Comparison of ENCODE assay signal across 9 cellular contexts in the genomic region with DNA sequence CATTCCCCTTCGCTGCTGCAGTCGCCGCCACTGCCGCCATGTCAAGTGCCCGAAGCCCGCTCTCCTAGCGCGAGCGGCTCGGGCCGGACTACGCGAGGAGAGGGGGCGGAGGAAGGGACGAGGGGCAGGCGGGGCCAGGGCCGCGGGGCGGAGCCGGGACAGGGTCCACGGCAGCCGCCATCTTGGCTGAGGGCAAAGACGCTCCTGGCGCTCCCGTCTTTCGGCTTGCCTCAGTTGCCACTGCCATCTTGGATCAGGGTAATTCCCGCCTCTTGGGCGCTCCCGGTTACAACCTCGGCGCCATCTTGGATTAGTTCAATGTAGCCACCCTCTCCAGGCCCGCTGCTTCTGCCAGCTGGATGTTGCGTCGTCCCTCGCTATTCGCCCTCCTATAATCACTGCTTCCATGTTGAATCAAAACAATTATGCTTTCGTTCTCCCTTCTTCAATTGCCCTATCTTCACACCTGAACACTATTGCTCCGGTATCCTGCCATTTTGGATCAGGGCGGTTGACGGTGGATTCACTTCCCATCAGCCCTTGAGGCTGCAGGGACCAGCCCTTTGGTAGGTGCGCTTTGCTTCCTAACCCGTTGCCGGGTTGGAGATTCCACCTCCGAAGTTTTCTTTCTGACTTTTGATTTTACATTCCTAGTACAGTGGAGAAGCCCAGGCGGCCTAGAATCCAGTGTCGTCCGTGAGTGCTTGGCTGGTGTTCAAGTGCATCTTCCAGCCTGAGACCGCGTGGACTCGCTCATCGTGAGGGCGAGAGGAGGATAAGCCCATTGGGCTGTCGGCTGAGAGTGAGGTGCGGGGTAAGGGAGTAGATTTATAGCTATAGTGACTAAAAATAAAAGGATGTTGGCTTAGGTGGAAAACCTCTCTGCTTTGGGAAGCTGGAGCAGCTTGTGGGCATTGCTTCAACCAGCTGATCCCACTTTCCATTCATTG.
DNase-seq lines count a peak whose midpoint lies in the region; ATAC-seq, FAIRE-seq and TF ChIP-seq lines count a peak whose summit lies in the region.
"Had no signal": no experiment of that assay in that cellular context is flagged by ENCODE, and none has a peak within 500 bp of the region (broad histone marks: within the 10 kb centered on the region; RNA-seq: fewer than 3 reads in every experiment).

A gene with protein sequence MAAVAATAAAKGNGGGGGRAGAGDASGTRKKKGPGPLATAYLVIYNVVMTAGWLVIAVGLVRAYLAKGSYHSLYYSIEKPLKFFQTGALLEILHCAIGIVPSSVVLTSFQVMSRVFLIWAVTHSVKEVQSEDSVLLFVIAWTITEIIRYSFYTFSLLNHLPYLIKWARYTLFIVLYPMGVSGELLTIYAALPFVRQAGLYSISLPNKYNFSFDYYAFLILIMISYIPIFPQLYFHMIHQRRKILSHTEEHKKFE (minus strand): TSS at position 66 of the 950 bp plus-strand sequence. CDS start 26 bp downstream, at position 40.

- H3K36me3 Mint-ChIP-seq in central memory CD8-positive, alpha-beta T cell (ENCODE audit: insufficient read depth): peaks cover 17% of the 10 kb centered on the region

- peaks cover 4% of the 10 kb centered on the region for H3K4me1 Mint-ChIP-seq in central memory CD8-positive, alpha-beta T cell

- peak; percentile 51 for FAIRE-seq in islet of Langerhans (lab: Jason Lieb, UNC)
- FAIRE-seq: colon had no signal

- peak within 1 kb of the TSS; percentile 57 for H3K4me3 ChIP-seq in AG09309 (ENCODE audit: control insufficient read depth, low read depth, low read length)

- DNase-seq in AG09309 (ENCODE audit: low read depth) (peak; percentile 86), NCI-H446 (lab: John Stamatoyannopoulos, UW) (peak; percentile 98 to 99)
- peak; percentile 88 for DNase-seq in activated CD4-positive, CD25-positive, alpha-beta regulatory T cell treated with anti-CD3 and anti-CD28 coated beads, Interleukin-2, amount 50 U/mL, for 16 hours (ENCODE audit: low read depth, low spot score)
- peak; percentile 87 for DNase-seq in central memory CD8-positive, alpha-beta T cell (ENCODE audit: low spot score in 2 of 2)
- peak; percentile 96 for DNase-seq in stimulated activated CD4-positive, alpha-beta T cell treated with anti-CD3 and anti-CD28 coated beads, Interleukin-12 subunit alpha, Interleukin-12 subunit beta, amount 100 ng/mL, for 4 hours

- H3K27ac Mint-ChIP-seq in central memory CD8-positive, alpha-beta T cell (ENCODE audit: low read depth): peak within 1 kb of the TSS; percentile 19

- H3K9me3 Mint-ChIP-seq in central memory CD8-positive, alpha-beta T cell: no peaks in the 10 kb centered on the region

- TF ChIP-seq CTCF in AG09309 (IDR thresholded peaks at IDR 0.05; ENCODE audit: control insufficient read depth, insufficient read depth, low read depth, low read length, missing control alignments): no peak

- no peak within 1 kb of the TSS for H3K4me3 Mint-ChIP-seq in central memory CD8-positive, alpha-beta T cell

- ATAC-seq in GM19025 (IDR thresholded peaks at IDR 0.05; ENCODE audit: low read depth, unreplicated experiment) (peak; percentile 92), HG03342 (IDR thresholded peaks at IDR 0.05; ENCODE audit: unreplicated experiment) (peak; percentile 89)
- peak; percentile 95 for ATAC-seq in central memory CD8-positive, alpha-beta T cell (replicated peaks; ENCODE audit: extremely low read depth, poor library complexity, severe bottlenecking)

- no peaks in the 10 kb centered on the region for H3K27me3 Mint-ChIP-seq in central memory CD8-positive, alpha-beta T cell

Comparison
In these comparisons a context has a peak if more than half of its experiments do, and no peak if none do; other contexts are left out.
1. Peak in every context shown above with its lines: DNase-seq, ATAC-seq and H3K4me3 ChIP-seq.